In genomic region chr2:230779141-230779523, GRCh38 we compare ENCODE assay signal across 11 cellular contexts.
DNase-seq lines count a peak whose midpoint lies in the region; ATAC-seq and TF ChIP-seq lines count a peak whose summit lies in the region.
"Had no signal": no experiment of that assay in that cellular context is flagged by ENCODE, and none has a peak within 500 bp of the region (broad histone marks: within the 10 kb centered on the region; RNA-seq: fewer than 3 reads in every experiment).

No MANE protein-coding gene starts in this region.

- peak in 1 of 3 donors; percentile 78 for DNase-seq in CD4-positive, CD25-positive, alpha-beta regulatory T cell
- DNase-seq in T-cell (peak in 2 of 34 experiments; percentile 15 to 31), fibroblast of mammary gland (ENCODE audit: low read depth) (peak; percentile 42), NCI-H446 treated with DMSO at 0.1 percent for 48 hours (lab: John Stamatoyannopoulos, UW) (no peak), sigmoid colon (no peak), DMS79 (lab: John Stamatoyannopoulos, UW) (no peak)
- DNase-seq: NCI-H2081, spleen had no signal

- peaks cover 5% of the 10 kb centered on the region for H3K36me3 ChIP-seq in CD4-positive, CD25-positive, alpha-beta regulatory T cell (ENCODE audit: control insufficient read depth, insufficient read depth, low read length)
- H3K36me3 ChIP-seq in sigmoid colon, result no peaks in the 10 kb centered on the region

- peak; percentile 64 to 69 for ATAC-seq in CD4-positive, CD25-positive, alpha-beta regulatory T cell (ENCODE audit: low read depth in 2 of 2)
- peak; percentile 47 for ATAC-seq in GM18907 (IDR thresholded peaks at IDR 0.05; ENCODE audit: unreplicated experiment)
- ATAC-seq in T-cell (replicated peaks in 1 of 4), result peak; percentile 50 to 74 (median 66)
- no peak for ATAC-seq in HG02642 (IDR thresholded peaks at IDR 0.05; ENCODE audit: poor library complexity, unreplicated experiment)

- CTCF ChIA-PET in T-cell (lab: Charles Lee), result no interaction called here

- TF ChIP-seq POLR2A in sigmoid colon (IDR thresholded peaks at IDR 0.05), result no peak

- peak overlapping the region; percentile 87 to 98 (median 88) for H3K27ac Mint-ChIP-seq in CD4-positive, CD25-positive, alpha-beta regulatory T cell
- H3K27ac Mint-ChIP-seq in T-cell, result peak overlapping the region; percentile 77 to 86

- no peak for TF ChIP-seq CTCF in fibroblast of mammary gland (conservative IDR thresholded peaks at IDR 0.05; ENCODE audit: control insufficient read depth, insufficient read depth, low read depth, low read length)
- no peak for TF ChIP-seq CTCF in sigmoid colon (IDR thresholded peaks at IDR 0.05)

- H3K9me3 ChIP-seq in CD4-positive, CD25-positive, alpha-beta regulatory T cell (ENCODE audit: control insufficient read depth in 2 of 2, low read length in 2 of 2), result no peaks in the 10 kb centered on the region
- no peaks in the 10 kb centered on the region for H3K9me3 ChIP-seq in sigmoid colon
- H3K9me3 ChIP-seq: spleen had no signal

- WGBS in sigmoid colon, 2 donors, result 61 to 71% methylated on average over 3 of the region's 3 CpGs

- H3K4me1 ChIP-seq in CD4-positive, CD25-positive, alpha-beta regulatory T cell (ENCODE audit: control insufficient read depth, insufficient read depth, low read length, poor library complexity, severe bottlenecking), result peaks cover 54% of the 10 kb centered on the region
- H3K4me1 ChIP-seq in sigmoid colon, result peaks cover 0 to 57% (median 37%) of the 10 kb centered on the region in 4 donors

- peaks cover 26% of the 10 kb centered on the region for H3K36me3 Mint-ChIP-seq in CD4-positive, CD25-positive, alpha-beta regulatory T cell
- peaks cover 42% of the 10 kb centered on the region for H3K36me3 Mint-ChIP-seq in T-cell

- H3K4me3 ChIP-seq in CD4-positive, CD25-positive, alpha-beta regulatory T cell (ENCODE audit: low read depth, low read length), result peak overlapping the region; percentile 51
- H3K4me3 ChIP-seq in fibroblast of mammary gland (ENCODE audit: control insufficient read depth, low read depth, low read length) (no peak overlapping the region), sigmoid colon (no peak overlapping the region)
- H3K4me3 ChIP-seq: spleen had no signal

- TF ChIP-seq EP300 in sigmoid colon (IDR thresholded peaks at IDR 0.05), result no peak

- peak overlapping the region; percentile 19 to 76 (median 52) for H3K4me3 Mint-ChIP-seq in CD4-positive, CD25-positive, alpha-beta regulatory T cell
- peak overlapping the region in 2 of 3 donors; percentile 2 to 40 for H3K4me3 Mint-ChIP-seq in T-cell

- H3K27me3 ChIP-seq in CD4-positive, CD25-positive, alpha-beta regulatory T cell (ENCODE audit: control insufficient read depth, insufficient read depth, low read length), result no peaks in the 10 kb centered on the region
- H3K27me3 ChIP-seq in sigmoid colon, result no peaks in the 10 kb centered on the region
- H3K27me3 ChIP-seq: spleen had no signal

- H3K4me1 Mint-ChIP-seq in CD4-positive, CD25-positive, alpha-beta regulatory T cell, result peaks cover 38 to 90% (median 72%) of the 10 kb centered on the region in 4 donors
- peaks cover 83 to 91% (median 90%) of the 10 kb centered on the region in 3 donors for H3K4me1 Mint-ChIP-seq in T-cell

- peak overlapping the region; percentile 55 for H3K27ac ChIP-seq in CD4-positive, CD25-positive, alpha-beta regulatory T cell (ENCODE audit: insufficient read depth, low read length, poor library complexity, severe bottlenecking)
- H3K27ac ChIP-seq in sigmoid colon, result peak overlapping the region in 2 of 4 donors; percentile 8 to 28
- H3K27ac ChIP-seq: C4-2B had no signal

- intact Hi-C loops in sigmoid colon (cut with DNase I), result no loop called here

- POLR2A ChIA-PET in T-cell (lab: Charles Lee), result interaction anchor here in 1 of 2 donors (0.6 kb wide), 1 partner anchor 38 kb away, joined by 3 read pairs; no protein-coding TSS in a partner anchor

- H3K9me3 Mint-ChIP-seq in CD4-positive, CD25-positive, alpha-beta regulatory T cell, result peaks cover 0 to 2% (median 0%) of the 10 kb centered on the region in 7 donors
- H3K9me3 Mint-ChIP-seq in T-cell, result no peaks in the 10 kb centered on the region

- H3K27me3 Mint-ChIP-seq in CD4-positive, CD25-positive, alpha-beta regulatory T cell, result no peaks in the 10 kb centered on the region
- no peaks in the 10 kb centered on the region for H3K27me3 Mint-ChIP-seq in T-cell
